Comparison of ENCODE assay signal across 1 cellular context in the genomic region with DNA sequence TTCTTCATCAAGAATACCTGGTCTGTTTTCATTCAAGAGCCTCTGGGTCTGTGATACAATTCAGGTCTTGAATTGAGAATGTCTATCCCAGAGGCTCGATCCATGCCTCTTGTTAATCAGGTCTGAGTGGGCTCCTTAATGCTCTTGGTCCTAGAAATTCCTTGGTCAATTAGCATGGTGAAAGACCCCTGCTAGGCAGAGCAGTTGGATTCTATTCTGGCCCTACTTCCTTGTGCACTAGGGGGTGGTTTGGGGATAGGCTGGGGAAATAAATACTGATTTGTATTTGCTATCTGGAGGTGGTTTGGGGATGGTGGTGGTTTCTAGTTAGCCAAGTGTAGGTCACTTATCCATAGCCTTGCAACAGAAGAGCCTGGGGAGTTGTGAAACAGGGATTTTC.
TF ChIP-seq lines count a peak whose summit lies in the region.

No MANE protein-coding gene starts in this region.

TF ChIP-seq in HepG2, 621 proteins besides CTCF, POLR2A, EP300 and RAD21 (continued from another document):
- TF ChIP-seq CHD2 (IDR thresholded peaks at IDR 0.05; ENCODE audit: low read depth, low read length): no peak
- no peak for TF ChIP-seq ZNF605 (CRISPR knock-in tag; IDR thresholded peaks at IDR 0.05)
- no peak for TF ChIP-seq POLR2AphosphoS5 (IDR thresholded peaks at IDR 0.05; ENCODE audit: low read depth, low read length)
